In genomic region chr15:28133281-28133680, GRCh38 we compare ENCODE assay signal across 26 cellular contexts. TPM values are rescaled to one million over a fixed set of nuclear protein-coding genes. Genes with fewer than 3 reads are reported as not detected.
DNase-seq lines count a peak whose midpoint lies in the region; ATAC-seq, FAIRE-seq and TF ChIP-seq lines count a peak whose summit lies in the region.
"Had no signal": no experiment of that assay in that cellular context is flagged by ENCODE, and none has a peak within 500 bp of the region (broad histone marks: within the 10 kb centered on the region; RNA-seq: fewer than 3 reads in every experiment).

No MANE protein-coding gene starts in this region.

- peaks cover 73% of the 10 kb centered on the region for H3K36me3 ChIP-seq in K562 (ENCODE audit: control insufficient read depth, insufficient read depth, low read length)

- H3K4me3 Mint-ChIP-seq in activated naive CD8-positive, alpha-beta T cell treated with anti-CD3 and anti-CD28 coated beads for 36 hours, result no peak overlapping the region
- H3K4me3 Mint-ChIP-seq: activated CD8-positive, alpha-beta T cell treated with anti-CD3 and anti-CD28 coated beads for 36 hours; naive B cell had no signal

- no peaks in the 10 kb centered on the region for H3K27me3 Mint-ChIP-seq in activated naive CD8-positive, alpha-beta T cell treated with anti-CD3 and anti-CD28 coated beads for 36 hours
- H3K27me3 Mint-ChIP-seq: activated CD8-positive, alpha-beta T cell treated with anti-CD3 and anti-CD28 coated beads for 36 hours; naive B cell had no signal

- in situ Hi-C loops in K562 (cut with MboI), result no loop called here

- no peak overlapping the region for H3K9ac ChIP-seq in K562 (ENCODE audit: insufficient read depth in 1 of 2, low read depth in 2 of 2, low read length in 2 of 2)
- H3K9ac ChIP-seq: KMS-11 had no signal

- TF ChIP-seq EP300 in K562 (IDR thresholded peaks at IDR 0.05; ENCODE audit: low read length), result no peak

- intact Hi-C loops in K562 (cut with micrococcal nuclease), result no loop called here

- H3K36me3 Mint-ChIP-seq in activated naive CD8-positive, alpha-beta T cell treated with anti-CD3 and anti-CD28 coated beads for 36 hours, result peaks cover 8% of the 10 kb centered on the region

- no peak for TF ChIP-seq POLR2A in K562 (conservative IDR thresholded peaks at IDR 0.05)

- H3K79me2 ChIP-seq in K562 (ENCODE audit: control insufficient read depth, insufficient read depth, low read length), result no peaks in the 10 kb centered on the region; the same call in 2 of the 3 replicates

- POLR2A ChIA-PET in K562 (lab: Yijun Ruan, JAX), result no interaction called here

- TF ChIP-seq CTCF in K562 (IDR thresholded peaks at IDR 0.05 in 2 of 3, conservative IDR thresholded peaks at IDR 0.05 in 1 of 3; ENCODE audit: insufficient read depth in 2 of 3, low read depth in 1 of 3, low read length in 3 of 3), result no peak

- no peaks in the 10 kb centered on the region for H3K9me3 ChIP-seq in K562 (replicated peaks; ENCODE audit: control insufficient read depth, insufficient read depth, low read depth, low read length)
- H3K9me3 ChIP-seq: heart left ventricle, tibial nerve had no signal

- no peaks in the 10 kb centered on the region for H3K27me3 ChIP-seq in K562 (ENCODE audit: control insufficient read depth in 2 of 2, insufficient read depth in 2 of 2, low read length in 2 of 2)
- H3K27me3 ChIP-seq: heart left ventricle, tibial nerve had no signal

- no peaks in the 10 kb centered on the region for H3K9me1 ChIP-seq in K562 (ENCODE audit: control insufficient read depth, insufficient read depth, low read length)

- CTCF ChIA-PET in K562 (lab: Yijun Ruan, JAX; ENCODE audit: low intra/inter-chr PET ratio), result no interaction called here

- no peaks in the 10 kb centered on the region for H3K4me1 ChIP-seq in K562 (replicated peaks in 1 of 2; ENCODE audit: control insufficient read depth in 2 of 2, insufficient read depth in 2 of 2, low read length in 2 of 2)

- no peaks in the 10 kb centered on the region; the same call in 1 of the 2 replicates for H4K20me1 ChIP-seq in K562 (replicated peaks; ENCODE audit: control insufficient read depth, insufficient read depth, low read length)

- H3K4me1 Mint-ChIP-seq in activated naive CD8-positive, alpha-beta T cell treated with anti-CD3 and anti-CD28 coated beads for 36 hours, result peaks cover 9% of the 10 kb centered on the region

- FAIRE-seq in K562 (lab: Jason Lieb, UNC) (peak; percentile 51), islet of Langerhans (lab: Jason Lieb, UNC) (peak; percentile 86)
- FAIRE-seq: HTR-8/SVneo had no signal

- no peaks in the 10 kb centered on the region for H3K9me3 Mint-ChIP-seq in activated naive CD8-positive, alpha-beta T cell treated with anti-CD3 and anti-CD28 coated beads for 36 hours
- H3K9me3 Mint-ChIP-seq: activated CD8-positive, alpha-beta T cell treated with anti-CD3 and anti-CD28 coated beads for 36 hours; naive B cell had no signal

- DNase-seq in HS-27A (ENCODE audit: low read depth) (peak; percentile 4), K562 (ENCODE audit: extremely low read depth in 1 of 4, low spot score in 3 of 4) (no peak), LoVo (ENCODE audit: low spot score) (no peak)
- no peak for DNase-seq in stimulated activated CD4-positive, alpha-beta T cell treated with anti-CD3 and anti-CD28 coated beads, Interleukin-2, amount 100 ng/mL, for 24 hours
- no peak for DNase-seq in activated naive CD8-positive, alpha-beta T cell treated with anti-CD3 and anti-CD28 coated beads for 36 hours
- DNase-seq: activated CD4-positive, CD25-positive, alpha-beta regulatory T cell treated with anti-CD3 and anti-CD28 coated beads, Interleukin-2, amount 50 U/mL, for 72 hours; activated CD8-positive, alpha-beta T cell treated with anti-CD3 and anti-CD28 coated beads for 36 hours; activated gamma-delta T cell treated with Interleukin-2 at 50 U/mL for 16 hours; AML-193; amygdala; caudate nucleus; heart left ventricle; naive B cell; NCI-H1436 treated with DMSO at 0.1 percent for 48 hours; NCI-H510A; nucleus accumbens; SIG-M5; stimulated activated CD4-positive, alpha-beta T cell treated with anti-CD3 and anti-CD28 coated beads, Interleukin-12 subunit alpha, Interleukin-12 subunit beta, amount 100 ng/mL, for 4 hours; stimulated activated naive CD4-positive, alpha-beta T cell treated with Interleukin-2 at 50 U/mL for 16 hours had no signal

- H2AFZ ChIP-seq in K562 (ENCODE audit: low read depth, low read length), result no peak overlapping the region

- ATAC-seq in K562 (no peak), HG03354 (IDR thresholded peaks at IDR 0.05; ENCODE audit: poor library complexity, severe bottlenecking, unreplicated experiment) (no peak)
- ATAC-seq: activated CD8-positive, alpha-beta T cell treated with anti-CD3 and anti-CD28 coated beads for 36 hours; heart left ventricle had no signal

- no peak overlapping the region for H3K4me3 ChIP-seq in K562
- H3K4me3 ChIP-seq: heart left ventricle, tibial nerve had no signal

- no peak overlapping the region for H3K27ac ChIP-seq in K562 (ENCODE audit: extremely low read depth, low read depth, low read length)
- H3K27ac ChIP-seq: heart left ventricle, KMS-11, tibial nerve had no signal

- no peak for TF ChIP-seq RAD21 in K562 (CRISPR knock-in tag; conservative IDR thresholded peaks at IDR 0.05 in 1 of 2, IDR thresholded peaks at IDR 0.05 in 1 of 2)

- no peak overlapping the region for H3K4me2 ChIP-seq in K562 (ENCODE audit: insufficient read depth, low read length)
- H3K4me2 ChIP-seq: KMS-11 had no signal

- no peak overlapping the region for H3K27ac Mint-ChIP-seq in activated naive CD8-positive, alpha-beta T cell treated with anti-CD3 and anti-CD28 coated beads for 36 hours
- H3K27ac Mint-ChIP-seq: activated CD8-positive, alpha-beta T cell treated with anti-CD3 and anti-CD28 coated beads for 36 hours had no signal

- no TSS peak for BruUV-seq in K562 (replicated peaks; lab: Mats Ljungman, UMichigan)

TF ChIP-seq in K562, 482 proteins besides CTCF, POLR2A, EP300 and RAD21:
- TF ChIP-seq POLR2AphosphoS2 (IDR thresholded peaks at IDR 0.05; ENCODE audit: low read length) (no peak), ZNF57 (CRISPR knock-in tag; IDR thresholded peaks at IDR 0.05) (no peak)

RNA-seq across cellular contexts. Expression of gene OCA2, which starts 34.2 kb away (rescaled TPM):
- 1.2 and 2.4 TPM in 2 replicates for total RNA-seq in K562 (2011; cell fraction: chromatin; rRNA removed; ENCODE audit: low replicate concordance)
- 1.5 and 1.6 TPM in 2 replicates for total RNA-seq in K562 (2011; cell fraction: nucleolus; rRNA removed)
- 1.1 and 1.3 TPM in 2 replicates for total RNA-seq in K562 (2011; cell fraction: nucleoplasm; rRNA removed)
- 0.09 and 0.24 TPM in 2 replicates for total RNA-seq in K562 (2014; rRNA removed)
- 0.06 and 0.36 TPM in 2 replicates for total RNA-seq in K562 (2014; rRNA removed; fragmentation: Illumina TruSeq; extraction: Trizol)
- 0.14 and 0.26 TPM in 2 replicates for total RNA-seq in K562 (2015; rRNA removed; fragmentation: Illumina TruSeq; extraction: Trizol)
- total RNA-seq in K562 (2021), result 0.47 and 1.5 TPM in 2 replicates
- 0.59 and 0.61 TPM in 2 replicates for polyA plus RNA-seq in K562 (2011; rRNA removed)
- 0.27 and 0.31 TPM in 2 replicates for polyA plus RNA-seq in K562 (2011; cell fraction: cytosol; rRNA removed)
- polyA plus RNA-seq in K562 (2011; cell fraction: nucleus; rRNA removed), result 1.2 and 1.4 TPM in 2 replicates
- 0.33 and 0.47 TPM in 2 replicates for polyA plus RNA-seq in K562 (2012)
- 0.19 and 0.21 TPM in 2 replicates for polyA plus RNA-seq in K562 (2014; fragmentation: Illumina TruSeq; extraction: Trizol)
- polyA plus RNA-seq in K562 (2014; fragmentation: Nextera tagmentation; extraction: Ambion mirVana), result under 1 TPM in 1 of 2 experiments, not detected in 1; 0.07 TPM
- polyA plus RNA-seq in K562 (2014; rRNA removed), result 0.13 and 0.57 TPM in 2 replicates
- 0.42 and 0.63 TPM in 2 replicates for polyA minus RNA-seq in K562 (2011; rRNA and poly(A)+ RNA removed)
- not detected in 2 replicates for polyA minus RNA-seq in K562 (2011; cell fraction: cytosol; rRNA and poly(A)+ RNA removed)
- 0.67 TPM in 2 replicates for polyA minus RNA-seq in K562 (2011; cell fraction: nucleus; rRNA and poly(A)+ RNA removed)
- not detected for total RNA-seq in activated naive CD8-positive, alpha-beta T cell treated with anti-CD3 and anti-CD28 coated beads for 36 hours
- total RNA-seq: activated CD8-positive, alpha-beta T cell treated with anti-CD3 and anti-CD28 coated beads for 36 hours; dermis microvascular lymphatic vessel endothelial cell; mesenteric fat pad had no signal
